In the genomic region with DNA sequence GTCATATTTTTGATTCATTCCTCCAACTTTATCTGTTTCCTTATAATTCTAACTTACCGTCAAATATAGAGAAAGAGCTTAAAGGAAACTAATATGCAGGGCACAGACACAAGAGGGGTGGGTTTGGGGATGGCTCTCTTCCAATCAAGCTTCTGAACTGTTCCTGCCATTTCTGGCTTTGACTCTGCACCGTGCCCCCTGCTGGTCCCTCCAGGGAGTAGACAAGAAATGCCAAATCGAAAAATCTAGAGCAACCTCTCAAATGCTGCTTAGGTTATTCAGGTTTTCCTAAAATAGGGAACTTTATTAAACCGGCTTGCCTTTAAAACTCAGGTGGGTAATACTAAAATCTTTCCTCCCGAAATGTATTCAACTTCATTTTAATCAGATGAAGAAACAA, we compare ENCODE assay signal across 22 cellular contexts. TPM values are rescaled to one million over a fixed set of nuclear protein-coding genes. Genes with fewer than 3 reads are reported as not detected.
DNase-seq lines count a peak whose midpoint lies in the region; ATAC-seq, FAIRE-seq and TF ChIP-seq lines count a peak whose summit lies in the region.
"Had no signal": no experiment of that assay in that cellular context is flagged by ENCODE, and none has a peak within 500 bp of the region (broad histone marks: within the 10 kb centered on the region; RNA-seq: fewer than 3 reads in every experiment).

No MANE protein-coding gene starts in this region.

- SMC1A ChIA-PET in GM12878 (lab: Charles Lee; ENCODE audit: uncharacterized antibody, unreplicated experiment): no interaction called here

- DNase-seq in activated CD4-positive, alpha-beta T cell treated with anti-CD3 and anti-CD28 coated beads for 36 hours: peak; percentile 11
- no peak for DNase-seq in activated CD4-positive, alpha-beta T cell treated with anti-CD3 and anti-CD28 coated beads for 4 hours
- DNase-seq in Karpas-422: peak; percentile 65
- DNase-seq in GM12878 (ENCODE audit: low read depth, low spot score): no peak
- DNase-seq in type B pancreatic cell (ENCODE audit: extremely low spot score, unreplicated experiment): no peak
- no peak for DNase-seq in HUDEP-2 (lab: John Stamatoyannopoulos, UW; ENCODE audit: unreplicated experiment in 76 of 76)
- no peak for DNase-seq in NCI-H446 treated with DMSO at 0.1 percent for 48 hours (lab: John Stamatoyannopoulos, UW)
- DNase-seq: activated CD4-positive, alpha-beta T cell treated with anti-CD3 and anti-CD28 coated beads, Interleukin-2, amount 50 U/mL, for 4 hours; activated naive CD8-positive, alpha-beta T cell treated with anti-CD3 and anti-CD28 coated beads for 36 hours; activated T-cell treated with anti-CD3 and anti-CD28 coated beads, Interleukin-2, amount 50 U/mL, for 24 hours; caudate nucleus; effector CD8-positive, alpha-beta T cell; hippocampal formation; left colon; NCI-H2107; pancreas; SIG-M5; stimulated activated naive CD8-positive, alpha-beta T cell treated with anti-CD3 and anti-CD28 coated beads, Interleukin-15, Interleukin-2, amounts not matched to agents 100 U/mL and 50 U/mL, for 24 hours; upper lobe of left lung had no signal

- no TSS peak for BruUV-seq in GM12878 (replicated peaks; lab: Mats Ljungman, UMichigan)

- RAD21 ChIA-PET in GM12878 (lab: Charles Lee; ENCODE audit: unreplicated experiment): no interaction called here

- no peak for TF ChIP-seq POLR2A in GM12878 (IDR thresholded peaks at IDR 0.05; ENCODE audit: low read depth, low read length)

- no peak overlapping the region for H3K9ac ChIP-seq in Karpas-422 (ENCODE audit: low read length)
- H3K9ac ChIP-seq in GM12878 (ENCODE audit: control insufficient read depth, insufficient read depth, low read length): no peak overlapping the region

- H3K27me3 Mint-ChIP-seq in activated CD4-positive, alpha-beta T cell treated with anti-CD3 and anti-CD28 coated beads for 36 hours: no peaks in the 10 kb centered on the region
- H3K27me3 Mint-ChIP-seq in type B pancreatic cell: no peaks in the 10 kb centered on the region
- H3K27me3 Mint-ChIP-seq: activated naive CD8-positive, alpha-beta T cell treated with anti-CD3 and anti-CD28 coated beads for 36 hours; activated T-cell treated with anti-CD3 and anti-CD28 coated beads, Interleukin-2, amount 50 U/mL, for 24 hours had no signal

- TF ChIP-seq CTCF in GM12878 (IDR thresholded peaks at IDR 0.05 in 2 of 3, conservative IDR thresholded peaks at IDR 0.05 in 1 of 3; ENCODE audit: control insufficient read depth in 2 of 3, extremely low read depth in 1 of 3, insufficient read depth in 1 of 3, low read depth in 3 of 3, low read length in 3 of 3): peak in 2 of 3 experiments; percentile 14 to 18; a peak in 2 of 6 replicates
- peak; percentile 64 for TF ChIP-seq CTCF in type B pancreatic cell (conservative IDR thresholded peaks at IDR 0.05)

- no peak overlapping the region for H3K4me2 ChIP-seq in Karpas-422 (ENCODE audit: low read depth, low read length, poor library complexity, severe bottlenecking)
- no peak overlapping the region for H3K4me2 ChIP-seq in GM12878 (ENCODE audit: control insufficient read depth, insufficient read depth)

- H3K79me2 ChIP-seq in Karpas-422 (ENCODE audit: low read length): no peaks in the 10 kb centered on the region
- no peaks in the 10 kb centered on the region for H3K79me2 ChIP-seq in GM12878 (ENCODE audit: control insufficient read depth, insufficient read depth, low read length)

- H3K4me3 ChIP-seq in Karpas-422 (ENCODE audit: low read length): no peak overlapping the region
- H3K4me3 ChIP-seq in GM12878: no peak overlapping the region
- H3K4me3 ChIP-seq: pancreas, upper lobe of left lung had no signal

- no peak overlapping the region for H3K27ac Mint-ChIP-seq in activated CD4-positive, alpha-beta T cell treated with anti-CD3 and anti-CD28 coated beads for 36 hours
- no peak overlapping the region for H3K27ac Mint-ChIP-seq in type B pancreatic cell
- H3K27ac Mint-ChIP-seq: activated naive CD8-positive, alpha-beta T cell treated with anti-CD3 and anti-CD28 coated beads for 36 hours; activated T-cell treated with anti-CD3 and anti-CD28 coated beads, Interleukin-2, amount 50 U/mL, for 24 hours had no signal

- intact Hi-C loops in activated CD4-positive, alpha-beta T cell treated with anti-CD3 and anti-CD28 coated beads for 36 hours (cut with DNase I, micrococcal nuclease): no loop called here
- intact Hi-C loops in GM12878 (cut with micrococcal nuclease; ENCODE audit: unreplicated experiment): no loop called here

- no peak for ATAC-seq in activated CD4-positive, alpha-beta T cell treated with anti-CD3 and anti-CD28 coated beads for 36 hours
- ATAC-seq in GM12878: no peak; the same call in 2 of the 3 replicates
- ATAC-seq in HG03108 (IDR thresholded peaks at IDR 0.05; ENCODE audit: unreplicated experiment): no peak
- ATAC-seq: left colon; pancreas; stimulated activated naive CD8-positive, alpha-beta T cell treated with anti-CD3 and anti-CD28 coated beads, Interleukin-15, Interleukin-2, amounts not matched to agents 100 U/mL and 50 U/mL, for 24 hours had no signal

- POLR2A ChIA-PET in activated CD4-positive, alpha-beta T cell treated with anti-CD3 and anti-CD28 coated beads for 36 hours (lab: Charles Lee): no interaction called here
- POLR2A ChIA-PET in GM12878 (lab: Charles Lee): no interaction called here

- no peak overlapping the region for H3K4me3 Mint-ChIP-seq in activated CD4-positive, alpha-beta T cell treated with anti-CD3 and anti-CD28 coated beads for 36 hours
- H3K4me3 Mint-ChIP-seq in type B pancreatic cell: no peak overlapping the region
- H3K4me3 Mint-ChIP-seq: activated naive CD8-positive, alpha-beta T cell treated with anti-CD3 and anti-CD28 coated beads for 36 hours; activated T-cell treated with anti-CD3 and anti-CD28 coated beads, Interleukin-2, amount 50 U/mL, for 24 hours had no signal

- no peaks in the 10 kb centered on the region for H3K4me1 Mint-ChIP-seq in activated CD4-positive, alpha-beta T cell treated with anti-CD3 and anti-CD28 coated beads for 36 hours
- no peaks in the 10 kb centered on the region for H3K4me1 Mint-ChIP-seq in type B pancreatic cell (ENCODE audit: unreplicated experiment)
- H3K4me1 Mint-ChIP-seq: activated naive CD8-positive, alpha-beta T cell treated with anti-CD3 and anti-CD28 coated beads for 36 hours had no signal

- no peak overlapping the region for H2AFZ ChIP-seq in Karpas-422 (ENCODE audit: low read length)
- no peak overlapping the region for H2AFZ ChIP-seq in GM12878 (ENCODE audit: control insufficient read depth, low read depth, low read length)

- no peaks in the 10 kb centered on the region for H3K9me2 ChIP-seq in Karpas-422 (replicated peaks; ENCODE audit: insufficient read depth, low read length)

- in situ Hi-C loops in GM12878 (cut with MboI): no loop called here

- TF ChIP-seq EP300 in GM12878 (IDR thresholded peaks at IDR 0.05; ENCODE audit: borderline replicate concordance in 1 of 2, control insufficient read depth in 1 of 2, low read depth in 2 of 2, low read length in 2 of 2): no peak

- TF ChIP-seq RAD21 in GM12878 (IDR thresholded peaks at IDR 0.05; ENCODE audit: insufficient read depth, low read depth, low read length): no peak

- H3K9me3 ChIP-seq in Karpas-422 (ENCODE audit: low read length) (no peaks in the 10 kb centered on the region), GM12878 (replicated peaks; ENCODE audit: control insufficient read depth, insufficient read depth, low read length) (no peaks in the 10 kb centered on the region)
- H3K9me3 ChIP-seq: pancreas, upper lobe of left lung had no signal

- H3K9me3 Mint-ChIP-seq in activated CD4-positive, alpha-beta T cell treated with anti-CD3 and anti-CD28 coated beads for 36 hours (ENCODE audit: low read depth): no peaks in the 10 kb centered on the region
- no peaks in the 10 kb centered on the region for H3K9me3 Mint-ChIP-seq in type B pancreatic cell
- H3K9me3 Mint-ChIP-seq: activated naive CD8-positive, alpha-beta T cell treated with anti-CD3 and anti-CD28 coated beads for 36 hours; activated T-cell treated with anti-CD3 and anti-CD28 coated beads, Interleukin-2, amount 50 U/mL, for 24 hours had no signal

- no peak for FAIRE-seq in GM12878 (lab: Jason Lieb, UNC)

- H3K36me3 ChIP-seq in Karpas-422 (ENCODE audit: insufficient read depth, low read length) (no peaks in the 10 kb centered on the region), GM12878 (ENCODE audit: control insufficient read depth in 2 of 2, insufficient read depth in 2 of 2, low read length in 1 of 2) (no peaks in the 10 kb centered on the region)
- H3K36me3 ChIP-seq: pancreas, upper lobe of left lung had no signal

- no peaks in the 10 kb centered on the region for H3K36me3 Mint-ChIP-seq in activated CD4-positive, alpha-beta T cell treated with anti-CD3 and anti-CD28 coated beads for 36 hours (ENCODE audit: low read depth)
- no peaks in the 10 kb centered on the region for H3K36me3 Mint-ChIP-seq in type B pancreatic cell
- H3K36me3 Mint-ChIP-seq: activated naive CD8-positive, alpha-beta T cell treated with anti-CD3 and anti-CD28 coated beads for 36 hours had no signal

- WGBS in GM12878 (ENCODE audit: insufficient coverage, insufficient replicate concordance, low lambda C conversion rate, missing lambda C conversion rate): 13% methylated on average over 5 of the region's 5 CpGs

- H3K4me1 ChIP-seq in Karpas-422 (ENCODE audit: low read length): no peaks in the 10 kb centered on the region
- no peaks in the 10 kb centered on the region for H3K4me1 ChIP-seq in GM12878 (ENCODE audit: control insufficient read depth, insufficient read depth, low read length)
- H3K4me1 ChIP-seq: pancreas, upper lobe of left lung had no signal

- CTCF ChIA-PET in activated CD4-positive, alpha-beta T cell treated with anti-CD3 and anti-CD28 coated beads for 36 hours (lab: Charles Lee): no interaction called here
- CTCF ChIA-PET in GM12878 (lab: Yijun Ruan, JAX): interaction anchor here (0.6 to 2.2 kb wide), 8 partner anchors 10 to 552 kb away, joined by 3 to 8 read pairs (median 3); no protein-coding TSS in a partner anchor

- no peak overlapping the region for H3K27ac ChIP-seq in Karpas-422 (ENCODE audit: low read length)
- no peak overlapping the region for H3K27ac ChIP-seq in GM12878 (ENCODE audit: control insufficient read depth, insufficient read depth)
- H3K27ac ChIP-seq: pancreas, upper lobe of left lung had no signal

- H3K27me3 ChIP-seq in Karpas-422 (ENCODE audit: low read length) (no peaks in the 10 kb centered on the region), GM12878 (replicated peaks in 1 of 2; ENCODE audit: control insufficient read depth in 2 of 2, insufficient read depth in 2 of 2, low read length in 1 of 2) (no peaks in the 10 kb centered on the region)
- H3K27me3 ChIP-seq: pancreas, upper lobe of left lung had no signal

- H4K20me1 ChIP-seq in Karpas-422 (ENCODE audit: insufficient read depth, low read depth, low read length) (no peaks in the 10 kb centered on the region), GM12878 (ENCODE audit: control insufficient read depth, insufficient read depth) (no peaks in the 10 kb centered on the region)

RNA-seq across cellular contexts. Expression of gene VCX3A, which starts 39.8 kb away (rescaled TPM):
- not detected for total RNA-seq in activated CD4-positive, alpha-beta T cell treated with anti-CD3 and anti-CD28 coated beads for 36 hours
- not detected in 2 replicates for total RNA-seq in Karpas-422 (2014; rRNA removed; shearing (Covaris generic); ENCODE audit: low replicate concordance)
- not detected in 2 replicates for total RNA-seq in GM12878 (2013; cell fraction: nucleolus; rRNA removed)
- total RNA-seq in GM12878 (2014; rRNA removed) (not detected in 2 replicates), GM12878 (2014; rRNA removed; fragmentation: Illumina TruSeq; extraction: Trizol) (not detected in 2 replicates), GM12878 (2021) (not detected in 2 replicates), type B pancreatic cell (ENCODE audit: low replicate concordance) (not detected in 2 replicates)
- polyA plus RNA-seq in GM12878 (2011; ENCODE audit: low read depth): not detected
- polyA plus RNA-seq in GM12878 (2011; rRNA removed) (not detected in 2 replicates), GM12878 (2014; fragmentation: Illumina TruSeq; extraction: Trizol) (not detected in 2 replicates), GM12878 (2014; fragmentation: Nextera tagmentation; extraction: Ambion mirVana) (not detected), GM12878 (2014; rRNA removed) (0.20 and 0.28 TPM in 2 replicates), GM12878 (2016; fragmentation: Nextera tagmentation; extraction: Ambion mirVana) (not detected)
- not detected in 2 replicates for polyA plus RNA-seq in GM12878 (2011; cell fraction: cytosol; rRNA removed)
- not detected in 2 replicates for polyA plus RNA-seq in GM12878 (2011; cell fraction: nucleus; rRNA removed)
- polyA plus RNA-seq in GM12878 (2012): not detected in 2 replicates
- polyA minus RNA-seq in GM12878 (2011; rRNA and poly(A)+ RNA removed): not detected in 2 replicates
- polyA minus RNA-seq in GM12878 (2011; cell fraction: cytosol; rRNA and poly(A)+ RNA removed): not detected in 2 replicates
- not detected in 2 replicates for polyA minus RNA-seq in GM12878 (2011; cell fraction: nucleus; rRNA and poly(A)+ RNA removed)
- total RNA-seq: activated naive CD8-positive, alpha-beta T cell treated with anti-CD3 and anti-CD28 coated beads for 36 hours; left colon; MCF 10A; pancreas; upper lobe of left lung had no signal
- polyA plus RNA-seq: AG04450 had no signal

Comparison
In these comparisons a context has a peak if more than half of its experiments do, and no peak if none do; other contexts are left out.
1. DNase-seq: peak in activated CD4-positive, alpha-beta T cell treated with anti-CD3 and anti-CD28 coated beads for 36 hours (single experiment) and Karpas-422 (single experiment); none in activated CD4-positive, alpha-beta T cell treated with anti-CD3 and anti-CD28 coated beads for 4 hours (0 of 2), GM12878 (single experiment), type B pancreatic cell (single experiment), HUDEP-2 (0 of 76) and NCI-H446 treated with DMSO at 0.1 percent for 48 hours (single experiment).